Comparison of ENCODE assay signal across 33 cellular contexts in the genomic region with DNA sequence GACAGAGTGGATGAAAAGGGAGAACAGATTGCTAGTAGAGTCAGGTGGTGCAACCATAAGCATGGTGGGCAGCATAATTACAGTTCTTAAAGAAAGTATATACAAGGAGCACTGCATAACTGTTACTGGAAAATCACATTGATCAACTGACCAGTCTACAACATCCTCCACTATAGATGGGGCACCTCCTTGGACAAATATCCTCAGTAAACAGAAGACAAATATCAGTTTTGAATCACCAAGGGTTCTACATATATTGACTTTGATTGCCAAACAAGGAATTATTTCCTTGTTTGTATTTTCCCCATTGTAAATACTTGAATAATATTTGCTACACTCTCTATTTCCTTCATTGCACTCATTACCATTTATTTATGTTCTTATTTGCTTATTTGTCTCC. TPM values are rescaled to one million over a fixed set of nuclear protein-coding genes. Genes with fewer than 3 reads are reported as not detected.
"Had no signal": no experiment of that assay in that cellular context is flagged by ENCODE, and none has a peak within 500 bp of the region (broad histone marks: within the 10 kb centered on the region; RNA-seq: fewer than 3 reads in every experiment).

No MANE protein-coding gene starts in this region.

- H3K27ac Mint-ChIP-seq: activated B cell treated with CpG ODN at 0.5 μM for 24 hours; activated CD4-positive, alpha-beta memory T cell treated with anti-CD3 and anti-CD28 coated beads for 36 hours; activated CD4-positive, alpha-beta T cell treated with anti-CD3 and anti-CD28 coated beads, Interleukin-2, amount 10 ng/mL, durations not matched to agents 24 days and 14 days; activated CD8-positive, alpha-beta memory T cell treated with anti-CD3 and anti-CD28 coated beads, Interleukin-2, amount 10 ng/mL, durations not matched to agents 7 days and 5 days; activated CD8-positive, alpha-beta T cell treated with anti-CD3 and anti-CD28 coated beads for 36 hours; activated naive CD4-positive, alpha-beta T cell treated with anti-CD3 and anti-CD28 coated beads, Interleukin-2, amount 50 U/mL, for 72 hours; activated naive CD8-positive, alpha-beta T cell treated with anti-CD3 and anti-CD28 coated beads for 36 hours; activated T-cell treated with anti-CD3 and anti-CD28 coated beads, Interleukin-2, amount 50 U/mL, for 24 hours; activated T-helper 2 cell treated with anti-CD3 and anti-CD28 coated beads, Interferon-gamma antibody, Interleukin-2, Interleukin-4, amounts not matched to agents 10 μg/mL and 5 μg/mL and 100 μg/mL, durations not matched to agents 14 hours and 24 hours and 36 hours; T-helper 1 cell treated with Interleukin-12 subunit alpha and Interleukin-12 subunit beta and Interleukin-4 antibody, amounts not matched to agents 30 μg/mL and 1 μg/mL, for 36 hours; T-helper 2 cell treated with Interferon-gamma antibody and Interleukin-4, amounts not matched to agents 5 μg/mL and 100 μg/mL, for 36 hours had no signal

- H3K36me3 ChIP-seq: adrenal gland, brain microvascular endothelial cell, breast epithelium had no signal

- H3K9me3 Mint-ChIP-seq: activated B cell treated with CpG ODN at 0.5 μM for 24 hours; activated CD4-positive, alpha-beta memory T cell treated with anti-CD3 and anti-CD28 coated beads for 36 hours; activated CD8-positive, alpha-beta T cell treated with anti-CD3 and anti-CD28 coated beads for 36 hours; activated naive CD8-positive, alpha-beta T cell treated with anti-CD3 and anti-CD28 coated beads for 36 hours; activated T-cell treated with anti-CD3 and anti-CD28 coated beads, Interleukin-2, amount 50 U/mL, for 24 hours; activated T-helper 2 cell treated with anti-CD3 and anti-CD28 coated beads, Interferon-gamma antibody, Interleukin-2, Interleukin-4, amounts not matched to agents 10 μg/mL and 5 μg/mL and 100 μg/mL, durations not matched to agents 14 hours and 24 hours and 36 hours; T-helper 1 cell treated with Interleukin-12 subunit alpha and Interleukin-12 subunit beta and Interleukin-4 antibody, amounts not matched to agents 30 μg/mL and 1 μg/mL, for 36 hours; T-helper 2 cell treated with Interferon-gamma antibody and Interleukin-4, amounts not matched to agents 5 μg/mL and 100 μg/mL, for 36 hours had no signal

- H3K27me3 Mint-ChIP-seq: activated CD8-positive, alpha-beta memory T cell treated with anti-CD3 and anti-CD28 coated beads, Interleukin-2, amount 10 ng/mL, durations not matched to agents 7 days and 5 days; activated naive CD8-positive, alpha-beta T cell treated with anti-CD3 and anti-CD28 coated beads for 36 hours had no signal

- H3K4me1 Mint-ChIP-seq: activated B cell treated with CpG ODN at 0.5 μM for 24 hours; activated naive CD8-positive, alpha-beta T cell treated with anti-CD3 and anti-CD28 coated beads for 36 hours had no signal

- H3K27me3 ChIP-seq: adrenal gland, body of pancreas, brain microvascular endothelial cell, breast epithelium had no signal

- H3K36me3 Mint-ChIP-seq: activated CD4-positive, alpha-beta memory T cell treated with anti-CD3 and anti-CD28 coated beads for 36 hours; activated CD8-positive, alpha-beta memory T cell treated with anti-CD3 and anti-CD28 coated beads, Interleukin-2, amount 10 ng/mL, durations not matched to agents 7 days and 5 days; activated naive CD4-positive, alpha-beta T cell treated with anti-CD3 and anti-CD28 coated beads, Interleukin-2, amount 50 U/mL, for 72 hours; activated naive CD8-positive, alpha-beta T cell treated with anti-CD3 and anti-CD28 coated beads for 36 hours had no signal

- DNase-seq: activated B cell treated with CpG ODN at 0.5 μM for 24 hours; activated CD4-positive, alpha-beta memory T cell treated with anti-CD3 and anti-CD28 coated beads for 36 hours; activated CD4-positive, alpha-beta T cell treated with anti-CD3 and anti-CD28 coated beads for 4 hours; activated CD4-positive, alpha-beta T cell treated with anti-CD3 and anti-CD28 coated beads, Interleukin-2, amount 10 ng/mL, durations not matched to agents 24 days and 14 days; activated CD4-positive, alpha-beta T cell treated with anti-CD3 and anti-CD28 coated beads, Interleukin-2, amount 50 U/mL, for 1 hour; activated CD4-positive, alpha-beta T cell treated with anti-CD3 and anti-CD28 coated beads, Interleukin-2, amount 50 U/mL, for 4 hours; activated CD4-positive, CD25-positive, alpha-beta regulatory T cell treated with anti-CD3 and anti-CD28 coated beads, Interleukin-2, amount 50 U/mL, for 72 hours; activated CD8-positive, alpha-beta memory T cell treated with anti-CD3 and anti-CD28 coated beads for 24 hours; activated CD8-positive, alpha-beta memory T cell treated with anti-CD3 and anti-CD28 coated beads, Interleukin-2, amount 10 ng/mL, durations not matched to agents 7 days and 5 days; activated CD8-positive, alpha-beta memory T cell treated with anti-CD3 and anti-CD28 coated beads, Interleukin-2, amount 50 U/mL, for 48 hours; activated CD8-positive, alpha-beta T cell treated with anti-CD3 and anti-CD28 coated beads for 36 hours; activated effector memory CD4-positive, alpha-beta T cell treated with Interleukin-2 at 50 U/mL for 16 hours; activated gamma-delta T cell; activated naive CD4-positive, alpha-beta T cell treated with anti-CD3 and anti-CD28 coated beads, Interleukin-2, amount 50 U/mL, for 16 hours; activated naive CD4-positive, alpha-beta T cell treated with Interleukin-2 at 50 U/mL for 16 hours; activated naive CD8-positive, alpha-beta T cell treated with anti-CD3 and anti-CD28 coated beads for 36 hours; activated T-cell treated with anti-CD3 and anti-CD28 coated beads, Interleukin-2, amount 50 U/mL, for 24 hours; activated T-cell treated with anti-CD3 and anti-CD28 coated beads, Interleukin-2, amount 50 U/mL, for 48 hours; adrenal gland; amniotic stem cell; aorta; body of pancreas; brain microvascular endothelial cell; central memory CD4-positive, alpha-beta T cell; T-helper 2 cell; T-helper 9 cell had no signal

- H3K4me1 ChIP-seq: adrenal gland, body of pancreas, breast epithelium had no signal

- ATAC-seq: activated CD8-positive, alpha-beta memory T cell treated with anti-CD3 and anti-CD28 coated beads, Interleukin-2, amount 10 ng/mL, durations not matched to agents 7 days and 5 days; activated CD8-positive, alpha-beta T cell treated with anti-CD3 and anti-CD28 coated beads for 36 hours; activated naive CD4-positive, alpha-beta T cell treated with anti-CD3 and anti-CD28 coated beads, Interleukin-2, amount 50 U/mL, for 72 hours; body of pancreas had no signal

- H3K4me3 Mint-ChIP-seq: activated B cell treated with CpG ODN at 0.5 μM for 24 hours; activated CD4-positive, alpha-beta memory T cell treated with anti-CD3 and anti-CD28 coated beads for 36 hours; activated CD4-positive, alpha-beta T cell treated with anti-CD3 and anti-CD28 coated beads, Interleukin-2, amount 10 ng/mL, durations not matched to agents 24 days and 14 days; activated CD8-positive, alpha-beta memory T cell treated with anti-CD3 and anti-CD28 coated beads, Interleukin-2, amount 10 ng/mL, durations not matched to agents 7 days and 5 days; activated CD8-positive, alpha-beta T cell treated with anti-CD3 and anti-CD28 coated beads for 36 hours; activated naive CD8-positive, alpha-beta T cell treated with anti-CD3 and anti-CD28 coated beads for 36 hours; activated T-cell treated with anti-CD3 and anti-CD28 coated beads, Interleukin-2, amount 50 U/mL, for 24 hours; T-helper 1 cell treated with Interleukin-12 subunit alpha and Interleukin-12 subunit beta and Interleukin-4 antibody, amounts not matched to agents 30 μg/mL and 1 μg/mL, for 36 hours; T-helper 2 cell treated with Interferon-gamma antibody and Interleukin-4, amounts not matched to agents 5 μg/mL and 100 μg/mL, for 36 hours had no signal

- H3K9me3 ChIP-seq: adrenal gland, body of pancreas, breast epithelium had no signal

- H3K4me3 ChIP-seq: adrenal gland, body of pancreas, breast epithelium had no signal

- H3K27ac ChIP-seq: adrenal gland, body of pancreas, brain microvascular endothelial cell, breast epithelium, VCaP had no signal

RNA-seq across cellular contexts. Expression of a gene that starts 26.6 kb away (rescaled TPM):
- total RNA-seq: activated B cell treated with CpG ODN at 0.5 μM for 24 hours; activated CD4-positive, alpha-beta memory T cell treated with anti-CD3 and anti-CD28 coated beads for 36 hours; activated CD4-positive, alpha-beta T cell treated with anti-CD3 and anti-CD28 coated beads, Interleukin-2, amount 10 ng/mL, durations not matched to agents 24 days and 14 days; activated CD8-positive, alpha-beta memory T cell treated with anti-CD3 and anti-CD28 coated beads, Interleukin-2, amount 10 ng/mL, durations not matched to agents 7 days and 5 days; activated CD8-positive, alpha-beta T cell treated with anti-CD3 and anti-CD28 coated beads for 36 hours; activated naive CD4-positive, alpha-beta T cell treated with anti-CD3 and anti-CD28 coated beads, Interleukin-2, amount 50 U/mL, for 72 hours; activated naive CD8-positive, alpha-beta T cell treated with anti-CD3 and anti-CD28 coated beads for 36 hours; activated T-helper 2 cell treated with anti-CD3 and anti-CD28 coated beads, Interferon-gamma antibody, Interleukin-2, Interleukin-4, amounts not matched to agents 10 μg/mL and 5 μg/mL and 100 μg/mL, durations not matched to agents 14 hours and 24 hours and 36 hours; aorta; body of pancreas; cardiac septum had no signal
